In the genomic region with DNA sequence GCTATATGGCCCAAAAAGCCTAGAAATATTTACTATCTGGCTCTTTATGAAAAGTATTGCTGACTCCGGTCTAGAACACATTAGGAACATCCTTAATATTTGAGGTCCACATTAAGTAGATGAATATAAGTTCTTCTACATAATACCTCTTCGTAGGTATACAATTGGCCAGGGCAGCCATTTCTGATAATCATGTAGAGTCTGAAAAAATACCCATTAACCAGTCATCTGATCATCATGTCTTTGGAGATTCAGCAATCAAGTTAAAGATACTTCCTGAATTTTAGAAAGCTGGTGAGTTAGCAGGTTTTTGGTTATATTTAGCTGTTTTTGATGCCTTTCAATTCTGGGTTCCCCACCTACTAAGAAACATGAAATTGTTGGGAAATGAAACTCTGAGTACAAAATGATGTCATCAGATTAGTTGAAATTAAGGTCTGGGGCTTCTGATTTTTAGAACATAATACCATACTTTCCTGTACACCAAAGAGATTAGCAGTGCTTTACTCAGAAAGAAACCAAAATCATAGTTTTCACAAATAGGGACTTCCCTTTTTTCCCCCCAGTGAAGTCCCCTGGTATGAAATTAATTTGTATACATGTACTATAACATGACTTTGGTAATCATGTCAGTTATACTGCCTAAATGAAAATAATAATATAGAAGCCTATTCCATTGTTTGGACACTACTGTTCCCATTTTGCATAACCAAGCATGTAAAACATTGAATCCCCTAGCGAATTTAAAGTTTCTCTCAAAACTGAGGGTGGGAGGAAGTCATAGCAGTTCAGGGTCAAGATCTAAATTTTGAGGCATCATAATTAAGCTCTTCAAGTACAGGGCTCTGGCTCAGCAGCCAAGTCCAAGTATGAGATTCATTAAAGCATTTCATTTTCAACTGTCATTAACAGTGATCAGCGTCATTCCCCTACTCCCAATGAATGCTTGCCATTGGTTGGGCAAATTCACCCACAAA, we compare ENCODE assay signal across 10 cellular contexts. TPM values are rescaled to one million over a fixed set of nuclear protein-coding genes. Genes with fewer than 3 reads are reported as not detected.
DNase-seq lines count a peak whose midpoint lies in the region; ATAC-seq and FAIRE-seq lines count a peak whose summit lies in the region.
"Had no signal": no experiment of that assay in that cellular context is flagged by ENCODE, and none has a peak within 500 bp of the region (broad histone marks: within the 10 kb centered on the region; RNA-seq: fewer than 3 reads in every experiment).

No MANE protein-coding gene starts in this region.

- no peak overlapping the region for H2AK5ac ChIP-seq in mesendoderm (ENCODE audit: low read length)

- H3K27ac ChIP-seq in mesendoderm (ENCODE audit: low read depth, low read length), result no peak overlapping the region

- no peak overlapping the region for H3K27ac Mint-ChIP-seq in T-cell

- H3K4me2 ChIP-seq in mesendoderm (ENCODE audit: low read length), result no peak overlapping the region

- H3K9me3 Mint-ChIP-seq in T-cell, result no peaks in the 10 kb centered on the region

- H3K27me3 ChIP-seq in mesendoderm (ENCODE audit: insufficient read depth, low read length, poor library complexity) (no peaks in the 10 kb centered on the region), H7 (ENCODE audit: control insufficient read depth, insufficient read depth, low read length) (no peaks in the 10 kb centered on the region)

- DNase-seq in OCI-M1 (lab: John Stamatoyannopoulos, UW), result peak; percentile 6
- DNase-seq in RCC 7860 (ENCODE audit: low spot score), result no peak
- DNase-seq in mesendoderm, result no peak
- no peak for DNase-seq in H7
- DNase-seq in T-cell, result no peak
- DNase-seq: COR-L47, hippocampal formation had no signal

- H4K8ac ChIP-seq in mesendoderm (ENCODE audit: low read depth, low read length), result no peak overlapping the region

- POLR2A ChIA-PET in T-cell (lab: Charles Lee), result no interaction called here

- H3K4me3 ChIP-seq in mesendoderm (ENCODE audit: low read length), result no peak overlapping the region
- no peak overlapping the region for H3K4me3 ChIP-seq in H7 (ENCODE audit: insufficient read depth, low read depth, low read length)

- no peak overlapping the region for H3K4me3 Mint-ChIP-seq in T-cell

- WGBS in mesendoderm (ENCODE audit: extremely low coverage, insufficient coverage, low lambda C conversion rate), result no CpG with 5 or more reads among the region's 4 CpGs

- H3K4ac ChIP-seq in mesendoderm (ENCODE audit: low read depth, low read length), result no peak overlapping the region

- H3K18ac ChIP-seq in mesendoderm (ENCODE audit: low read length), result no peak overlapping the region

- peak; percentile 83 for ATAC-seq in GM18517 (IDR thresholded peaks at IDR 0.05; ENCODE audit: unreplicated experiment)
- ATAC-seq in GM21381 (IDR thresholded peaks at IDR 0.05; ENCODE audit: unreplicated experiment), result peak; percentile 61
- peak; percentile 71 for ATAC-seq in HG03064 (IDR thresholded peaks at IDR 0.05; ENCODE audit: low read depth, unreplicated experiment)
- ATAC-seq in T-cell (replicated peaks in 1 of 4), result no peak

- no peaks in the 10 kb centered on the region for H3K79me1 ChIP-seq in mesendoderm (ENCODE audit: low read length)

- H3K27me3 Mint-ChIP-seq in T-cell, result peaks cover 11 to 14% of the 10 kb centered on the region in 2 donors

- H4K5ac ChIP-seq in mesendoderm (ENCODE audit: low read length), result no peak overlapping the region

- no peak overlapping the region for H2BK120ac ChIP-seq in mesendoderm (ENCODE audit: low read depth, low read length)

- no peak overlapping the region for H3K56ac ChIP-seq in mesendoderm (ENCODE audit: low read length)

- no peak for FAIRE-seq in RCC 7860 (lab: Jason Lieb, UNC)

- H3K23ac ChIP-seq in mesendoderm (ENCODE audit: low read length), result no peak overlapping the region

- no peaks in the 10 kb centered on the region for H3K79me2 ChIP-seq in mesendoderm (ENCODE audit: control insufficient read depth, insufficient read depth, low read length)

- no peaks in the 10 kb centered on the region for H3K4me1 Mint-ChIP-seq in T-cell

- no peaks in the 10 kb centered on the region for H3K36me3 Mint-ChIP-seq in T-cell

- CTCF ChIA-PET in T-cell (lab: Charles Lee), result no interaction called here

- H2BK15ac ChIP-seq in mesendoderm (replicated peaks; ENCODE audit: low read depth), result no peak overlapping the region

- H3K4me1 ChIP-seq in mesendoderm (ENCODE audit: control insufficient read depth, low read depth, low read length), result no peaks in the 10 kb centered on the region

- H2BK5ac ChIP-seq in mesendoderm (ENCODE audit: low read length), result no peak overlapping the region

- no peaks in the 10 kb centered on the region for H3K36me3 ChIP-seq in mesendoderm (ENCODE audit: control insufficient read depth, insufficient read depth, low read length)
- no peaks in the 10 kb centered on the region for H3K36me3 ChIP-seq in H7 (replicated peaks; ENCODE audit: control insufficient read depth, insufficient read depth, low read length)

- H3K9ac ChIP-seq in mesendoderm (ENCODE audit: low read length), result no peak overlapping the region

RNA-seq across cellular contexts. Expression of a gene that starts 18.0 kb away (rescaled TPM):
- polyA plus RNA-seq in mesendoderm (2013, experiment 1 of 2), result 2.4 TPM
- polyA plus RNA-seq in mesendoderm (2013, experiment 2 of 2), result 2.5 TPM
- total RNA-seq in H7 (2014; rRNA removed; shearing (Covaris generic)), result 1.5 and 2.0 TPM in 2 replicates
- under 1 TPM in 3 of 5 donors, not detected in 2; 0.16 to 0.23 (median 0.23) TPM for total RNA-seq in T-cell

Comparison
In these comparisons a context has a peak if more than half of its experiments do, and no peak if none do; other contexts are left out.
1. ATAC-seq: peak in GM18517 (single experiment), GM21381 (single experiment) and HG03064 (single experiment); none in T-cell (0 of 4).